8 cellular contexts compared by ENCODE assay signal in genomic region chr17:41678411-41678906, GRCh38. TPM values are rescaled to one million over a fixed set of nuclear protein-coding genes. Genes with fewer than 3 reads are reported as not detected.
DNase-seq lines count a peak whose midpoint lies in the region; ATAC-seq and TF ChIP-seq lines count a peak whose summit lies in the region.

No MANE protein-coding gene starts in this region.

- H3K27ac Mint-ChIP-seq in activated B cell treated with CpG ODN at 0.5 μM for 24 hours = peak overlapping the region; percentile 91

- H3K4me3 ChIP-seq in upper lobe of left lung (peak overlapping the region; percentile 9 to 43 (median 34)), ovary (no peak overlapping the region)

- CTCF ChIA-PET in activated B cell treated with CpG ODN at 0.5 μM for 24 hours (lab: Charles Lee) = interaction anchor here (1.1 to 6.3 kb wide), 6 partner anchors 10 to 17 kb away, joined by 8 to 71 read pairs (median 16); partner anchors contain the start of gene EIF1

- peak overlapping the region; percentile 80 for H3K4me3 Mint-ChIP-seq in activated B cell treated with CpG ODN at 0.5 μM for 24 hours

- no peaks in the 10 kb centered on the region for H3K27me3 Mint-ChIP-seq in activated B cell treated with CpG ODN at 0.5 μM for 24 hours

- TF ChIP-seq POLR2A in upper lobe of left lung (IDR thresholded peaks at IDR 0.05) = peak in 2 of 4 donors; percentile 37 to 69
- TF ChIP-seq POLR2A in ovary (IDR thresholded peaks at IDR 0.05) = no peak

- TF ChIP-seq CTCF in activated B cell treated with CpG ODN at 0.5 μM for 24 hours (IDR thresholded peaks at IDR 0.05) (no peak), upper lobe of left lung (IDR thresholded peaks at IDR 0.05) (no peak), ovary (IDR thresholded peaks at IDR 0.05) (no peak)

- H3K27me3 ChIP-seq in upper lobe of left lung (no peaks in the 10 kb centered on the region), ovary (no peaks in the 10 kb centered on the region)

- H3K36me3 ChIP-seq in upper lobe of left lung = no peaks in the 10 kb centered on the region
- no peaks in the 10 kb centered on the region for H3K36me3 ChIP-seq in ovary

- no peak for TF ChIP-seq EP300 in upper lobe of left lung (IDR thresholded peaks at IDR 0.05)
- TF ChIP-seq EP300 in ovary (IDR thresholded peaks at IDR 0.05) = no peak

- intact Hi-C loops in activated B cell treated with CpG ODN at 0.5 μM for 24 hours (cut with micrococcal nuclease) = no loop called here
- intact Hi-C loops in ovary (cut with DNase I) = no loop called here

- DNase-seq in activated B cell treated with CpG ODN at 0.5 μM for 24 hours (no peak), iris pigment epithelial cell (ENCODE audit: low read depth) (peak; percentile 17), upper lobe of left lung (peak in 1 of 2 donors; percentile 57), ovary (no peak), NCI-H1417 treated with DMSO at 0.1 percent for 48 hours (lab: John Stamatoyannopoulos, UW) (no peak)

- WGBS in upper lobe of left lung, 2 donors = 48 to 60% methylated on average over 2 of the region's 2 CpGs
- 86 to 91% (median 90%) methylated on average over 2 of the region's 2 CpGs for WGBS in ovary, 3 donors

- no peaks in the 10 kb centered on the region for H3K9me3 ChIP-seq in upper lobe of left lung
- H3K9me3 ChIP-seq in ovary = no peaks in the 10 kb centered on the region

- POLR2A ChIA-PET in activated B cell treated with CpG ODN at 0.5 μM for 24 hours (lab: Charles Lee) = interaction anchor here (0.6 to 8.5 kb wide), 13 partner anchors 9 to 1360 kb away, joined by 3 to 421 read pairs (median 4); partner anchors contain the start of genes ATP6V0A1, EIF1 and JUP

- H3K4me1 ChIP-seq in upper lobe of left lung (peaks cover 27 to 36% (median 30%) of the 10 kb centered on the region in 4 donors), ovary (ENCODE audit: insufficient read depth) (no peaks in the 10 kb centered on the region)

- H3K4me1 Mint-ChIP-seq in activated B cell treated with CpG ODN at 0.5 μM for 24 hours = peaks cover 45% of the 10 kb centered on the region

- peak; percentile 23 for ATAC-seq in GM18498 (IDR thresholded peaks at IDR 0.05; ENCODE audit: unreplicated experiment)
- peak; percentile 15 for ATAC-seq in HG03097 (IDR thresholded peaks at IDR 0.05; ENCODE audit: low FRiP score, unreplicated experiment)
- ATAC-seq in activated B cell treated with CpG ODN at 0.5 μM for 24 hours (ENCODE audit: low read depth) = peak; percentile 15
- ATAC-seq in upper lobe of left lung (ENCODE audit: low FRiP score in 2 of 2) = peak; percentile 53 to 72
- ATAC-seq in HG03469 (IDR thresholded peaks at IDR 0.05; ENCODE audit: unreplicated experiment) = no peak

- peaks cover 4% of the 10 kb centered on the region for H3K9me3 Mint-ChIP-seq in activated B cell treated with CpG ODN at 0.5 μM for 24 hours

- peaks cover 3% of the 10 kb centered on the region for H3K36me3 Mint-ChIP-seq in activated B cell treated with CpG ODN at 0.5 μM for 24 hours (ENCODE audit: low read depth)

- H3K27ac ChIP-seq in upper lobe of left lung (peak overlapping the region; percentile 84 to 89 (median 86)), ovary (no peak overlapping the region)

RNA-seq across cellular contexts. Expression of gene EIF1, which starts 10.2 kb away (rescaled TPM):
- 843 and 900 TPM in 2 replicates for total RNA-seq in activated B cell treated with CpG ODN at 0.5 μM for 24 hours
- 100 to 1,000 TPM; 109 to 998 (median 405) TPM for total RNA-seq in upper lobe of left lung
- 1,000 to 10,000 TPM in 1 of 7 donors, 100 to 1,000 TPM in 6; 270 to 1,292 (median 813) TPM for total RNA-seq in ovary
- 1,000 to 10,000 TPM in 1 of 2 donors, 100 to 1,000 TPM in 1; 641 to 1,340 TPM for polyA plus RNA-seq in ovary

RNA-seq across cellular contexts. Expression of gene GAST, which starts 33.7 kb away (rescaled TPM):
- total RNA-seq in activated B cell treated with CpG ODN at 0.5 μM for 24 hours (not detected in 2 replicates), upper lobe of left lung (not detected), ovary (not detected)
- not detected for polyA plus RNA-seq in ovary

RNA-seq across cellular contexts. Expression of gene KRT17, which starts 54.1 kb away (rescaled TPM):
- total RNA-seq in activated B cell treated with CpG ODN at 0.5 μM for 24 hours (not detected in 2 replicates), upper lobe of left lung (10 to 100 TPM in 4 of 6 donors, 1 to 10 TPM in 1, under 1 TPM in 1; 0.78 to 33.3 (median 18.0) TPM), ovary (10 to 100 TPM in 2 of 7 donors, 1 to 10 TPM in 1, under 1 TPM in 2, not detected in 2; 0.42 to 17.8 (median 2.7) TPM)
- polyA plus RNA-seq in ovary = under 1 TPM in 1 of 2 donors, not detected in 1; 0.29 TPM

RNA-seq across cellular contexts. Expression of gene HAP1, which starts 56.0 kb away (rescaled TPM):
- total RNA-seq in activated B cell treated with CpG ODN at 0.5 μM for 24 hours (0.10 and 0.11 TPM in 2 replicates), upper lobe of left lung (1 to 10 TPM in 1 of 6 donors, under 1 TPM in 3, not detected in 2; 0.14 to 1.0 (median 0.59) TPM), ovary (1 to 10 TPM in 2 of 7 donors, under 1 TPM in 5; 0.12 to 1.5 (median 0.56) TPM)
- polyA plus RNA-seq in ovary = under 1 TPM; 0.17 to 0.85 TPM

Comparison
In these comparisons a context has a peak if more than half of its experiments do, and no peak if none do; other contexts are left out.
1. H3K27ac ChIP-seq: peak in upper lobe of left lung (4 of 4); none in ovary (0 of 2).